In the genomic region with DNA sequence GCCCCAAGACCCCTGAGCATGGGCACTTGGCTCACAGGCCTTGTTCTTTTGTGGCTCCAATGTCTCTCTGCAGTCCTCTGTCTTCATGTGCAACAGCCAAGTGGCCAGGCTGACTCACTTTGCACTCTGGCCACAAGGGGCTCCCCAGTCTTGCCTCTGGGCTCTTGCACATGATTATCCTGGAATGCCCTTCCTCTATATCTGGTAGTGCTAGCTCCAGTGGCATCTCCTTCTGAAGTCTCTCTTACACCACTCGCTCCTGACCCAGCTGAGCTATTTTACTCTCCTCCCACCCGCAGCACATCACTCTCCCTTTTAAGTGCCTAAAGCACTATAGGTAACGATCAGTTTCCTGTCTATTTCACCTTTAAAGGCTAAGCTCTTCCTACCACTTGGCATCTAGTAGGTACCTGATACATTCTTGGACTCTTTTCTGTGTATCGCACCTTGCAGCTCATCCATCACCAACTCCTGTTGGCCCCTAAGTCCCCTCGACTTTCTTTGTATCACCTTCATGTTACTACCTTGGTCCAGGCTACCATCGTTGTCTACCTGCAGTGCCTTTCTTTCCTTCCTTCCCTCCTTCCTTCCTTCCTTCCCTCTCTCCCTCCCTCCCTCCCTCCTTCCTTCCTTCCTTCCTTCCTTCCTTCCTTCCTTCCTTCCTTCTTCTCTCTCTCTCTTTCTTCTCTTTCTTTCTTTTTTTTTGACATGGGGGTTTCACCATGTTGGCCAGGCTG, we compare ENCODE assay signal across 9 cellular contexts. TPM values are rescaled to one million over a fixed set of nuclear protein-coding genes. Genes with fewer than 3 reads are reported as not detected.
DNase-seq lines count a peak whose midpoint lies in the region; ATAC-seq and TF ChIP-seq lines count a peak whose summit lies in the region.
"Had no signal": no experiment of that assay in that cellular context is flagged by ENCODE, and none has a peak within 500 bp of the region (broad histone marks: within the 10 kb centered on the region; RNA-seq: fewer than 3 reads in every experiment).

No MANE protein-coding gene starts in this region.

- intact Hi-C loops in posterior vena cava (cut with DNase I), result no loop called here

- ATAC-seq in GM18511 (IDR thresholded peaks at IDR 0.05; ENCODE audit: unreplicated experiment), result no peak

- TF ChIP-seq CTCF in GM06990 (IDR thresholded peaks at IDR 0.05; ENCODE audit: insufficient read depth, low read length, poor library complexity, severe bottlenecking), result peak; percentile 58
- peak; percentile 57 for TF ChIP-seq CTCF in astrocyte of the spinal cord (IDR thresholded peaks at IDR 0.05; ENCODE audit: low read depth, low read length)

- no peak for DNase-seq in GM06990 (ENCODE audit: extremely low read depth, insufficient read length)
- DNase-seq in LoVo (ENCODE audit: low spot score), result peak; percentile 48
- DNase-seq in astrocyte of the spinal cord (ENCODE audit: low read depth, low spot score), result peak; percentile 47
- DNase-seq in myocyte (ENCODE audit: low read depth), result peak; percentile 73
- DNase-seq in NOMO-1 treated with DMSO at 0.1 percent for 48 hours (lab: John Stamatoyannopoulos, UW; ENCODE audit: unreplicated experiment), result no peak
- no peak for DNase-seq in mucosa of gallbladder (ENCODE audit: low spot score)
- no peak for DNase-seq in posterior vena cava (ENCODE audit: low spot score)
- DNase-seq: activated naive CD8-positive, alpha-beta T cell treated with anti-CD3 and anti-CD28 coated beads, Interleukin-2, amount 10 ng/mL, durations not matched to agents 7 days and 5 days had no signal

- H3K4me3 ChIP-seq in GM06990 (replicated peaks; ENCODE audit: low read depth, low read length) (no peak overlapping the region), astrocyte of the spinal cord (ENCODE audit: low read depth, low read length) (no peak overlapping the region)

- H3K36me3 ChIP-seq in GM06990 (ENCODE audit: control insufficient read depth, insufficient read depth, low read length), result no peaks in the 10 kb centered on the region

- H3K27me3 ChIP-seq in GM06990 (replicated peaks; ENCODE audit: control insufficient read depth, insufficient read depth, low read length), result peaks cover 2% of the 10 kb centered on the region

- in situ Hi-C loops in astrocyte of the spinal cord (cut with HindIII; ENCODE audit: low sequenced_read_pairs), result no loop called here

RNA-seq across cellular contexts. Expression of a gene that starts 21.8 kb away (rescaled TPM):
- total RNA-seq in myocyte, result not detected in 2 replicates
- not detected for polyA plus RNA-seq in myocyte (2012)
- 0.60 TPM for total RNA-seq in mucosa of gallbladder
- total RNA-seq in posterior vena cava, result 1 to 10 TPM; 1.2 to 1.4 TPM
- total RNA-seq: activated naive CD8-positive, alpha-beta T cell treated with anti-CD3 and anti-CD28 coated beads, Interleukin-2, amount 10 ng/mL, durations not matched to agents 7 days and 5 days had no signal

Comparison
In these comparisons a context has a peak if more than half of its experiments do, and no peak if none do; other contexts are left out.
1. DNase-seq: peak in LoVo (single experiment), astrocyte of the spinal cord (single experiment) and myocyte (single experiment); none in GM06990 (single experiment), NOMO-1 treated with DMSO at 0.1 percent for 48 hours (single experiment), mucosa of gallbladder (single experiment) and posterior vena cava (single experiment).